In the genomic region with DNA sequence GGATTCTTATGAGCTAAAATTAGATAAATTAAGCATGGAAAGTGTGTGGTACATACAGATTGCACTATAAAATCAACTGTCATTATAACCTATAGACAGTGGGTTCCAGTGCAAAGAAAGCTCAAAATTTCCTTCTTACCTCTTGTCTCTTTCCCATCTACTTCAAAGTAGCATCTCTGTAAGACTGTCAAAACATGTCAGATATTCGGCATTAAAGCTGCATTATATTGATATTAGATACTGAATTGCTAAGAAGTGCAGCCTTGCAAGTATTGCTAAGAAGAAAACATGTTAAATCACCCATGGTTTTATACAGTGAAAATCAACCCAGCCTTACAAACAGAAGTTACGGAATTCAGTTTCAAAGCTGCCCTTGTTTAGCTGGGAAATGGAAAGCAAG, we compare ENCODE assay signal across 6 cellular contexts.
"Had no signal": no experiment of that assay in that cellular context is flagged by ENCODE, and none has a peak within 500 bp of the region (broad histone marks: within the 10 kb centered on the region; RNA-seq: fewer than 3 reads in every experiment).

No MANE protein-coding gene starts in this region.

- H3K27ac ChIP-seq: HL-60 had no signal

- DNase-seq: IMR-90, KBM-7 had no signal

- FAIRE-seq: HepG2, HTR-8/SVneo, K562 had no signal

- H3K4me3 ChIP-seq: K562 had no signal
